1 cellular context compared by ENCODE assay signal in the genomic region with DNA sequence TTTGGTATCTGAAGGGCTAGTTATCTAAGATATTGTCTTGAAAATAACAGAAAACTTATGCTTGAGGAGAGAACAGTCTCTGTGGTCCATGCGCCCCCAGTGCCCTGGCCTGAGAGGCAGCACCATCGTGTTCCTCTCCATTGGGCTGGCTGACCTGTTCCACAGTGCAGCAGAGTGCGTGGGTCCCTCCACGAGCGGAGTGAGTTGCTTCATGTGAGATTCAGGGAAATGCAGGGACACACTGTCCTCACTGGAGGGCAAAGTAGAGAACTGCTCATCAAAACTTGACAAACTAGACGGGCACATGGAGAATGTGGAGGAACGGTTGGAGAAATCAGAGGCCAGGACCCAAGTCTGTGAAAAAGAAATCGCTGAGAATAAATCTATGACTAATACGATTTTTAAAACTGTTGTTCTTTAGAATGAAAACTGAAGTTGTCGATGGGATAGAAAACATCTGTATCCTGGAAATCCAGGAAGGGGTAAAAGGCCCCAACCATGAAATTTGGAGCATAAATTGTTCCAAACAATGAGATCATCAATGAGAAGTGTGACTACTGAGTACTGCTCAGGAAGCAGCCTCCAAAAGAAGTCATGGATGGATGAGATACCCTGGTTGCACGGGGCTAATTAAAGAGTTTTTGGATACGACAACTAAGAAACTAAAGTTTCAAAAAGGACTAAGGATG.
TF ChIP-seq lines count a peak whose summit lies in the region.

No MANE protein-coding gene starts in this region.

TF ChIP-seq in WTC11, 78 proteins besides CTCF, POLR2A, EP300 and RAD21 (continued from another document):
- no peak for TF ChIP-seq JAZF1 (CRISPR knock-in tag; IDR thresholded peaks at IDR 0.05)
- no peak for TF ChIP-seq PRDM15 (CRISPR knock-in tag; IDR thresholded peaks at IDR 0.05)
- TF ChIP-seq NR2C2 (CRISPR knock-in tag; IDR thresholded peaks at IDR 0.05): no peak
- TF ChIP-seq ZBTB21 (CRISPR knock-in tag; IDR thresholded peaks at IDR 0.05; ENCODE audit: borderline replicate concordance): no peak
- no peak for TF ChIP-seq NR1H2 (CRISPR knock-in tag; IDR thresholded peaks at IDR 0.05)
- no peak for TF ChIP-seq CREM (CRISPR knock-in tag; IDR thresholded peaks at IDR 0.05)
- no peak for TF ChIP-seq ZNF317 (CRISPR knock-in tag; IDR thresholded peaks at IDR 0.05; ENCODE audit: borderline replicate concordance, low read depth)
- TF ChIP-seq SOX15 (CRISPR knock-in tag; IDR thresholded peaks at IDR 0.05): no peak
- no peak for TF ChIP-seq ATF2 (CRISPR knock-in tag; IDR thresholded peaks at IDR 0.05; ENCODE audit: borderline replicate concordance, low read depth)
- no peak for TF ChIP-seq OVOL2 (CRISPR knock-in tag; IDR thresholded peaks at IDR 0.05; ENCODE audit: borderline replicate concordance)
- no peak for TF ChIP-seq GABPB1 (CRISPR knock-in tag; IDR thresholded peaks at IDR 0.05)
- TF ChIP-seq PRRX2 (CRISPR knock-in tag; IDR thresholded peaks at IDR 0.05): no peak
- TF ChIP-seq, protein P1, sequence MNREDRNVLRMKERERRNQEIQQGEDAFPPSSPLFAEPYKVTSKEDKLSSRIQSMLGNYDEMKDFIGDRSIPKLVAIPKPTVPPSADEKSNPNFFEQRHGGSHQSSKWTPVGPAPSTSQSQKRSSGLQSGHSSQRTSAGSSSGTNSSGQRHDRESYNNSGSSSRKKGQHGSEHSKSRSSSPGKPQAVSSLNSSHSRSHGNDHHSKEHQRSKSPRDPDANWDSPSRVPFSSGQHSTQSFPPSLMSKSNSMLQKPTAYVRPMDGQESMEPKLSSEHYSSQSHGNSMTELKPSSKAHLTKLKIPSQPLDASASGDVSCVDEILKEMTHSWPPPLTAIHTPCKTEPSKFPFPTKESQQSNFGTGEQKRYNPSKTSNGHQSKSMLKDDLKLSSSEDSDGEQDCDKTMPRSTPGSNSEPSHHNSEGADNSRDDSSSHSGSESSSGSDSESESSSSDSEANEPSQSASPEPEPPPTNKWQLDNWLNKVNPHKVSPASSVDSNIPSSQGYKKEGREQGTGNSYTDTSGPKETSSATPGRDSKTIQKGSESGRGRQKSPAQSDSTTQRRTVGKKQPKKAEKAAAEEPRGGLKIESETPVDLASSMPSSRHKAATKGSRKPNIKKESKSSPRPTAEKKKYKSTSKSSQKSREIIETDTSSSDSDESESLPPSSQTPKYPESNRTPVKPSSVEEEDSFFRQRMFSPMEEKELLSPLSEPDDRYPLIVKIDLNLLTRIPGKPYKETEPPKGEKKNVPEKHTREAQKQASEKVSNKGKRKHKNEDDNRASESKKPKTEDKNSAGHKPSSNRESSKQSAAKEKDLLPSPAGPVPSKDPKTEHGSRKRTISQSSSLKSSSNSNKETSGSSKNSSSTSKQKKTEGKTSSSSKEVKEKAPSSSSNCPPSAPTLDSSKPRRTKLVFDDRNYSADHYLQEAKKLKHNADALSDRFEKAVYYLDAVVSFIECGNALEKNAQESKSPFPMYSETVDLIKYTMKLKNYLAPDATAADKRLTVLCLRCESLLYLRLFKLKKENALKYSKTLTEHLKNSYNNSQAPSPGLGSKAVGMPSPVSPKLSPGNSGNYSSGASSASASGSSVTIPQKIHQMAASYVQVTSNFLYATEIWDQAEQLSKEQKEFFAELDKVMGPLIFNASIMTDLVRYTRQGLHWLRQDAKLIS (CRISPR knock-in tag; IDR thresholded peaks at IDR 0.05; ENCODE audit: borderline replicate concordance): no peak
- no peak for TF ChIP-seq ZNF423 (CRISPR knock-in tag; IDR thresholded peaks at IDR 0.05)
- TF ChIP-seq USF2 (CRISPR knock-in tag; IDR thresholded peaks at IDR 0.05): no peak
- no peak for TF ChIP-seq STAT6 (CRISPR knock-in tag; conservative IDR thresholded peaks at IDR 0.05; ENCODE audit: low read depth)
- TF ChIP-seq FOXP1 (CRISPR knock-in tag; IDR thresholded peaks at IDR 0.05; ENCODE audit: borderline replicate concordance): no peak
TF ChIP-seq in WTC11: peak in this region for 0.
